1 cellular context compared by ENCODE assay signal in the genomic region with DNA sequence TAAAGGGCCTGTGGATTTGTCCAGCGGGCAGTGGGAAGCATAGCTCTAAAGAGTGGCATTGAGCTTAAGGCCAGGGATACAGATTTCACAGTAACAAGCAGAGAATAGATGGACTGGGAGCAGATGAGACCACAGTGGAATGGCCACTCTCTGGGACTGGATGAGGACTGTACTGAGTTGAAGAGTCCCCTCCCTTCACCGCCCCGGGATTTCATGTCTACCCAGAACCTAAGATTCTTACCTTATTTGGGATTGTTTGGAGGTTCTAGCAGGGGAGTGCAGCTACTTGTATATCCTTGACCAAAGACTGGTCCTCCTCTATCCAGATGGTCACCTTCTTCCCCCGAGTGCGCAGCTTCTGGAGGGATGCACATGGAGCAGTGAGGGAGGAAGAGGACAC.
TF ChIP-seq lines count a peak whose summit lies in the region.

No MANE protein-coding gene starts in this region.

TF ChIP-seq in H1, 55 proteins besides CTCF, POLR2A, EP300 and RAD21:
- TF ChIP-seq SRF (IDR thresholded peaks at IDR 0.05; ENCODE audit: low read depth, low read length), result peak; percentile 79
- TF ChIP-seq RNF2 (IDR thresholded peaks at IDR 0.05; ENCODE audit: borderline replicate concordance, low read depth, low read length, missing control alignments, poor library complexity, severe bottlenecking), result no peak
- 0 out of 2 replicates have a peak, but pooled peaks have one; percentile 12 for TF ChIP-seq SP1 (IDR thresholded peaks at IDR 0.05; ENCODE audit: low read depth, low read length)
- no peak for TF ChIP-seq EZH2 (IDR thresholded peaks at IDR 0.05; ENCODE audit: low read depth, low read length, severe bottlenecking)
- no peak for TF ChIP-seq ASH2L (IDR thresholded peaks at IDR 0.05; ENCODE audit: low read length)
